In genomic region chr5:127392762-127393161, GRCh38 we compare ENCODE assay signal across 16 cellular contexts.
DNase-seq lines count a peak whose midpoint lies in the region; ATAC-seq, FAIRE-seq and TF ChIP-seq lines count a peak whose summit lies in the region.
"Had no signal": no experiment of that assay in that cellular context is flagged by ENCODE, and none has a peak within 500 bp of the region (broad histone marks: within the 10 kb centered on the region; RNA-seq: fewer than 3 reads in every experiment).

No MANE protein-coding gene starts in this region.

- no peaks in the 10 kb centered on the region for H3K9me3 ChIP-seq in astrocyte (ENCODE audit: insufficient read depth, low read depth, low read length)

- H3K9me3 Mint-ChIP-seq in astrocyte (ENCODE audit: unreplicated experiment): no peaks in the 10 kb centered on the region
- H3K9me3 Mint-ChIP-seq: GM23338 had no signal

- peak; percentile 73 for ATAC-seq in GM18867 (IDR thresholded peaks at IDR 0.05; ENCODE audit: unreplicated experiment)
- ATAC-seq: GM23338 had no signal

- no peaks in the 10 kb centered on the region for H3K27me3 Mint-ChIP-seq in astrocyte (ENCODE audit: low read depth, unreplicated experiment)

- H3K36me3 Mint-ChIP-seq in astrocyte (ENCODE audit: low read depth, unreplicated experiment): peaks cover 4% of the 10 kb centered on the region
- H3K36me3 Mint-ChIP-seq: CD4-positive, alpha-beta memory T cell had no signal

- no peak for TF ChIP-seq CTCF in astrocyte (IDR thresholded peaks at IDR 0.05; ENCODE audit: insufficient read depth, low read depth, low read length)

- H3K4me1 ChIP-seq in astrocyte (ENCODE audit: insufficient read depth, low read length): no peaks in the 10 kb centered on the region

- H3K9ac ChIP-seq in astrocyte (ENCODE audit: low read length): no peak overlapping the region

- DNase-seq in Daoy (ENCODE audit: low read depth) (peak; percentile 42), NCI-H82 (lab: John Stamatoyannopoulos, UW) (peak; percentile 40), astrocyte (ENCODE audit: low read depth) (no peak), AML-193 (lab: John Stamatoyannopoulos, UW) (no peak), NCI-H526 (lab: John Stamatoyannopoulos, UW) (no peak)
- no peak for DNase-seq in stimulated activated naive CD4-positive, alpha-beta T cell treated with Interleukin-2 at 50 U/mL for 16 hours (lab: John Stamatoyannopoulos, UW)
- DNase-seq: CD4-positive, alpha-beta memory T cell; DMS79 treated with DMSO at 0.1 percent for 48 hours; NCI-H1417 treated with DMSO at 0.1 percent for 48 hours; NCI-H2081 treated with DMSO at 0.1 percent for 48 hours; NCI-H524; SHP77 treated with DMSO at 0.1 percent for 48 hours; T-helper 2 cell had no signal

- H3K4me1 Mint-ChIP-seq in astrocyte (ENCODE audit: low read depth, unreplicated experiment): peaks cover 2% of the 10 kb centered on the region

- FAIRE-seq in astrocyte (lab: Jason Lieb, UNC): peak; percentile 34
- FAIRE-seq: RCC 7860 had no signal

- no peak overlapping the region for H3K27ac Mint-ChIP-seq in astrocyte (ENCODE audit: unreplicated experiment)
- H3K27ac Mint-ChIP-seq: CD4-positive, alpha-beta memory T cell had no signal

- no peak overlapping the region for H3K4me3 ChIP-seq in astrocyte (ENCODE audit: insufficient read depth, low read depth, low read length)
- H3K4me3 ChIP-seq: GM23338 had no signal

- H2AFZ ChIP-seq in astrocyte (ENCODE audit: low read depth, low read length): no peak overlapping the region
- H2AFZ ChIP-seq: GM23338 had no signal

- H3K27ac ChIP-seq in astrocyte (ENCODE audit: low read depth, low read length): no peak overlapping the region

- no peak overlapping the region for H3K4me3 Mint-ChIP-seq in astrocyte (ENCODE audit: unreplicated experiment)
- H3K4me3 Mint-ChIP-seq: GM23338 had no signal

- H3K27me3 ChIP-seq in astrocyte (ENCODE audit: insufficient read depth, low read length): peaks cover 9% of the 10 kb centered on the region

- no peak overlapping the region for H3K4me2 ChIP-seq in astrocyte (ENCODE audit: low read length)
- H3K4me2 ChIP-seq: GM23338 had no signal

- no peaks in the 10 kb centered on the region for H4K20me1 ChIP-seq in astrocyte (ENCODE audit: insufficient read depth, low read length)

- H3K79me2 ChIP-seq in astrocyte (ENCODE audit: insufficient read depth, low read length): no peaks in the 10 kb centered on the region

- no peaks in the 10 kb centered on the region for H3K36me3 ChIP-seq in astrocyte (ENCODE audit: insufficient read depth, low read length)

Comparison
In these comparisons a context has a peak if more than half of its experiments do, and no peak if none do; other contexts are left out.
1. DNase-seq: peak in Daoy (single experiment) and NCI-H82 (single experiment); none in astrocyte (single experiment), AML-193 (0 of 2), NCI-H526 (0 of 2) and stimulated activated naive CD4-positive, alpha-beta T cell treated with Interleukin-2 at 50 U/mL for 16 hours (single experiment).